Comparison of ENCODE assay signal across 8 cellular contexts in genomic region chr2:181104512-181105121, GRCh38.
DNase-seq lines count a peak whose midpoint lies in the region; ATAC-seq and TF ChIP-seq lines count a peak whose summit lies in the region.

No MANE protein-coding gene starts in this region.

- no peak overlapping the region for H3K4me2 ChIP-seq in GM23338

- no peaks in the 10 kb centered on the region for H3K27me3 ChIP-seq in CD8-positive, alpha-beta T cell (ENCODE audit: insufficient read depth, low read length)
- no peaks in the 10 kb centered on the region for H3K27me3 ChIP-seq in GM23338 (ENCODE audit: insufficient read depth)
- no peaks in the 10 kb centered on the region for H3K27me3 ChIP-seq in adrenal gland
- no peaks in the 10 kb centered on the region for H3K27me3 ChIP-seq in thoracic aorta (replicated peaks; ENCODE audit: insufficient read depth)

- no peaks in the 10 kb centered on the region for H3K36me3 Mint-ChIP-seq in CD8-positive, alpha-beta T cell
- H3K36me3 Mint-ChIP-seq in GM23338 (ENCODE audit: low read depth): no peaks in the 10 kb centered on the region
- H3K36me3 Mint-ChIP-seq in immature natural killer cell: no peaks in the 10 kb centered on the region

- no peaks in the 10 kb centered on the region for H3K27me3 Mint-ChIP-seq in CD8-positive, alpha-beta T cell (ENCODE audit: low read depth)
- H3K27me3 Mint-ChIP-seq in GM23338 (ENCODE audit: insufficient read depth, low read depth, poor library complexity) (peaks cover 2% of the 10 kb centered on the region), immature natural killer cell (ENCODE audit: low read depth in 3 of 3) (peaks cover 0 to 4% (median 0%) of the 10 kb centered on the region in 3 donors)

- no peaks in the 10 kb centered on the region for H3K79me2 ChIP-seq in GM23338 (replicated peaks; ENCODE audit: insufficient read depth)

- peak; percentile 44 for ATAC-seq in CD8-positive, alpha-beta T cell
- ATAC-seq in GM23338 (peak; percentile 74), thoracic aorta (ENCODE audit: insufficient number of reproducible peaks, low FRiP score, low read depth) (no peak), GM21381 (IDR thresholded peaks at IDR 0.05; ENCODE audit: unreplicated experiment) (no peak)

- peaks cover 42% of the 10 kb centered on the region for H3K4me1 Mint-ChIP-seq in CD8-positive, alpha-beta T cell (ENCODE audit: low read depth)
- H3K4me1 Mint-ChIP-seq in GM23338 (peaks cover 25% of the 10 kb centered on the region), immature natural killer cell (peaks cover 37 to 46% of the 10 kb centered on the region in 2 donors)

- no peaks in the 10 kb centered on the region for H3K36me3 ChIP-seq in CD8-positive, alpha-beta T cell (ENCODE audit: insufficient read depth, low read length)
- H3K36me3 ChIP-seq in GM23338 (ENCODE audit: insufficient read depth): no peaks in the 10 kb centered on the region
- no peaks in the 10 kb centered on the region for H3K36me3 ChIP-seq in adrenal gland (replicated peaks in 1 of 2)
- H3K36me3 ChIP-seq in thoracic aorta: no peaks in the 10 kb centered on the region

- H3K9me2 ChIP-seq in GM23338 (ENCODE audit: insufficient read depth): no peaks in the 10 kb centered on the region

- peak in 2 of 7 experiments; percentile 26 to 27 for DNase-seq in CD8-positive, alpha-beta T cell
- peak; percentile 80 for DNase-seq in GM23338 (ENCODE audit: low spot score)
- peak; percentile 49 for DNase-seq in NCI-H460 (ENCODE audit: extremely low read depth, low read depth)
- DNase-seq in adrenal gland: peak in 2 of 7 donors; percentile 15 to 19
- peak; percentile 53 to 66 (median 63) for DNase-seq in immature natural killer cell
- no peak for DNase-seq in thoracic aorta (ENCODE audit: low spot score)
- no peak for DNase-seq in stimulated activated CD4-positive, alpha-beta T cell treated with anti-CD3 and anti-CD28 coated beads, Interleukin-2, amount 100 ng/mL, for 24 hours

- no peak overlapping the region for H3K4me3 ChIP-seq in CD8-positive, alpha-beta T cell (ENCODE audit: low read depth, low read length)
- H3K4me3 ChIP-seq in GM23338: no peak overlapping the region
- H3K4me3 ChIP-seq in adrenal gland: no peak overlapping the region
- H3K4me3 ChIP-seq in thoracic aorta: no peak overlapping the region

- CTCF ChIA-PET in CD8-positive, alpha-beta T cell (lab: Charles Lee): interaction anchor here (0.6 to 4.8 kb wide), 61 partner anchors 9 to 810 kb away, joined by 3 to 53 read pairs (median 4); partner anchors contain the start of gene ITGA4

- H3K4me1 ChIP-seq in CD8-positive, alpha-beta T cell (ENCODE audit: insufficient read depth, low read length): peaks cover 33% of the 10 kb centered on the region
- H3K4me1 ChIP-seq in GM23338 (ENCODE audit: insufficient read depth) (peaks cover 22% of the 10 kb centered on the region), adrenal gland (replicated peaks in 1 of 2) (no peaks in the 10 kb centered on the region), thoracic aorta (ENCODE audit: control insufficient read depth in 1 of 2, low read depth in 2 of 2) (no peaks in the 10 kb centered on the region)

- H3K9me3 ChIP-seq in CD8-positive, alpha-beta T cell (ENCODE audit: low read length): no peaks in the 10 kb centered on the region
- H3K9me3 ChIP-seq in adrenal gland (replicated peaks in 1 of 3) (no peaks in the 10 kb centered on the region), thoracic aorta (no peaks in the 10 kb centered on the region)

- POLR2A ChIA-PET in CD8-positive, alpha-beta T cell (lab: Charles Lee): interaction anchor here (0.6 to 1.9 kb wide), 10 partner anchors 13 to 362 kb away, joined by 3 to 8 read pairs (median 4); partner anchors contain the start of gene ITGA4

- peak; percentile 81 for TF ChIP-seq CTCF in CD8-positive, alpha-beta T cell (IDR thresholded peaks at IDR 0.05)
- peak; percentile 81 to 97 for TF ChIP-seq CTCF in GM23338 (conservative IDR thresholded peaks at IDR 0.05; ENCODE audit: low read depth in 2 of 2)
- peak; percentile 26 to 62 (median 52) for TF ChIP-seq CTCF in adrenal gland (IDR thresholded peaks at IDR 0.05)
- TF ChIP-seq CTCF in thoracic aorta (IDR thresholded peaks at IDR 0.05): peak; percentile 24

- H3K27ac ChIP-seq in CD8-positive, alpha-beta T cell (ENCODE audit: low read depth, low read length): no peak overlapping the region
- no peak overlapping the region for H3K27ac ChIP-seq in GM23338 (ENCODE audit: low read depth)
- no peak overlapping the region for H3K27ac ChIP-seq in adrenal gland
- no peak overlapping the region for H3K27ac ChIP-seq in thoracic aorta

- H3K27ac Mint-ChIP-seq in CD8-positive, alpha-beta T cell: peak overlapping the region; percentile 2
- H3K27ac Mint-ChIP-seq in GM23338 (0 out of 2 replicates have a peak overlapping the region, but pooled peaks have one; percentile 1), immature natural killer cell (peak overlapping the region; percentile 1 to 71 (median 48))

- no peak for TF ChIP-seq POLR2A in adrenal gland (IDR thresholded peaks at IDR 0.05)

- H4K20me1 ChIP-seq in GM23338 (replicated peaks; ENCODE audit: insufficient read depth): no peaks in the 10 kb centered on the region

- WGBS in adrenal gland, 4 donors: 45 to 61% (median 56%) methylated on average over 7 of the region's 7 CpGs

- H2AFZ ChIP-seq in GM23338: no peak overlapping the region

- H3K9me3 Mint-ChIP-seq in CD8-positive, alpha-beta T cell: no peaks in the 10 kb centered on the region
- H3K9me3 Mint-ChIP-seq in GM23338 (no peaks in the 10 kb centered on the region; the same call in 2 of the 3 replicates), immature natural killer cell (peaks cover 0 to 1% (median 0%) of the 10 kb centered on the region in 6 donors)

- intact Hi-C loops in CD8-positive, alpha-beta T cell (cut with DNase I, micrococcal nuclease): loop anchor here (1.0 to 5.0 kb wide), 9 partner anchors 38 to 362 kb away; partner anchors contain the start of gene ITGA4 (in 2 of the 2)
- intact Hi-C loops in adrenal gland (cut with DNase I): loop anchor here in 1 of 2 donors (10.0 kb wide), 1 partner anchor 610 kb away; no protein-coding TSS in a partner anchor

- H3F3A ChIP-seq in GM23338 (replicated peaks; ENCODE audit: low read depth): no peaks in the 10 kb centered on the region

- H3K4me3 Mint-ChIP-seq in CD8-positive, alpha-beta T cell: no peak overlapping the region
- H3K4me3 Mint-ChIP-seq in GM23338: no peak overlapping the region
- peak overlapping the region in 3 of 5 donors; percentile 1 to 47 (median 4) for H3K4me3 Mint-ChIP-seq in immature natural killer cell

TF ChIP-seq in GM23338, 12 proteins besides CTCF, POLR2A, EP300 and RAD21:
- no peak for TF ChIP-seq POLR2AphosphoS5 (IDR thresholded peaks at IDR 0.05; ENCODE audit: low read depth)
TF ChIP-seq in GM23338: peak in this region for 0.

Comparison
In these comparisons a context has a peak if more than half of its experiments do, and no peak if none do; other contexts are left out.
1. ATAC-seq: peak in CD8-positive, alpha-beta T cell (single experiment) and GM23338 (single experiment); none in thoracic aorta (single experiment) and GM21381 (single experiment).
2. DNase-seq: peak in GM23338 (single experiment), NCI-H460 (single experiment) and immature natural killer cell (3 of 3); none in thoracic aorta (single experiment) and stimulated activated CD4-positive, alpha-beta T cell treated with anti-CD3 and anti-CD28 coated beads, Interleukin-2, amount 100 ng/mL, for 24 hours (0 of 2).
3. H3K4me3 Mint-ChIP-seq: peak in immature natural killer cell (3 of 5); none in CD8-positive, alpha-beta T cell (single experiment) and GM23338 (single experiment).
4. CTCF ChIP-seq: peak in every context shown above with its lines; median percentile 89 in GM23338; 81 in CD8-positive, alpha-beta T cell; 52 in adrenal gland; 24 in thoracic aorta.
5. Peak in every context shown above with its lines, with median percentiles within 50 percentile points of each other: H3K27ac Mint-ChIP-seq.